In the genomic region with DNA sequence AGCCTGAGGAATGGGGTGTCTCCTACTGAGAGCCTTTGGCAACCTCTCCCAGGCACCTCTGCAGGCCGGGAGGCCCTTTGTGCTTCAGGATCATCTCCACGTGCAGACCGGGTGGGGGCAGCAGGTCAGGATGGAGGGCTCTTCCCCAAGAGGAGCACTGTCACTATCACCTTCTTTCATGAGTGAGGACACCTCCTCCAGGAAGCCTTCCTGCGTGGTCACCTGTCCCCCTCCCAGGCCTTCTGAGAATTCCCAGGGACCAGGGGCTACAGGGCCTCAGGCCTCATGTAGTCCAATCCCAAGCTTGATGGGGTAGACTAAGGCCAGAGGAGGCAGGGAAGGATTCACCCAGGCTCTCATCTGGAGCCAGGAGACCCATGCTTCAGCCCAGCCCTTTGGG, we compare ENCODE assay signal across 1 cellular context.
TF ChIP-seq lines count a peak whose summit lies in the region.

No MANE protein-coding gene starts in this region.

TF ChIP-seq in HEK293, 187 proteins besides CTCF, POLR2A, EP300 and RAD21 (continued from another document):
- TF ChIP-seq ATF2 (tag by site-specific recombination; IDR thresholded peaks at IDR 0.05; ENCODE audit: low read depth) (no peak), GLIS1 (tag by site-specific recombination; IDR thresholded peaks at IDR 0.05) (peak; percentile 45; the same call in 1 of the 2 replicates)
- TF ChIP-seq, protein P1, sequence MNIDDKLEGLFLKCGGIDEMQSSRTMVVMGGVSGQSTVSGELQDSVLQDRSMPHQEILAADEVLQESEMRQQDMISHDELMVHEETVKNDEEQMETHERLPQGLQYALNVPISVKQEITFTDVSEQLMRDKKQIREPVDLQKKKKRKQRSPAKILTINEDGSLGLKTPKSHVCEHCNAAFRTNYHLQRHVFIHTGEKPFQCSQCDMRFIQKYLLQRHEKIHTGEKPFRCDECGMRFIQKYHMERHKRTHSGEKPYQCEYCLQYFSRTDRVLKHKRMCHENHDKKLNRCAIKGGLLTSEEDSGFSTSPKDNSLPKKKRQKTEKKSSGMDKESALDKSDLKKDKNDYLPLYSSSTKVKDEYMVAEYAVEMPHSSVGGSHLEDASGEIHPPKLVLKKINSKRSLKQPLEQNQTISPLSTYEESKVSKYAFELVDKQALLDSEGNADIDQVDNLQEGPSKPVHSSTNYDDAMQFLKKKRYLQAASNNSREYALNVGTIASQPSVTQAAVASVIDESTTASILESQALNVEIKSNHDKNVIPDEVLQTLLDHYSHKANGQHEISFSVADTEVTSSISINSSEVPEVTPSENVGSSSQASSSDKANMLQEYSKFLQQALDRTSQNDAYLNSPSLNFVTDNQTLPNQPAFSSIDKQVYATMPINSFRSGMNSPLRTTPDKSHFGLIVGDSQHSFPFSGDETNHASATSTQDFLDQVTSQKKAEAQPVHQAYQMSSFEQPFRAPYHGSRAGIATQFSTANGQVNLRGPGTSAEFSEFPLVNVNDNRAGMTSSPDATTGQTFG (tag by site-specific recombination; IDR thresholded peaks at IDR 0.05; ENCODE audit: borderline replicate concordance), result no peak
